ENCODE assay signal across 17 cellular contexts in the genomic region with DNA sequence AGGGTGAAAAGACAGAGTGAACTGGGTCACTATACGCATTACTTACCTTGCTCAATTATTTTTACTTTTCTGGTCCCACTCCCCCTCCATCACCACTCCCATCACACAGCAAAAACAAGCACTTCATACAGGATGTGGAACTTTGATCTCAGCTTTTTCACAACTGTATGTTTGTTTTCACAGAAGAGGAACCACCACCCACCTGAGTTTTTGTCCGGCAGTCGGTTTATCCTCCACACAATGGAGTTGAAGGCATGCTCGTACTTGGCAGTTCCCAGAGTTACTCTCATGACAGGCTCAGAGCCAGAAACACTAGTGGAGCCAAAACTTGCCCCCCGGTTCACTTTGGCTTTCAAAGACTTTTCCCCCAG.
DNase-seq lines count a peak whose midpoint lies in the region; ATAC-seq and TF ChIP-seq lines count a peak whose summit lies in the region.
"Had no signal": no experiment of that assay in that cellular context is flagged by ENCODE, and none has a peak within 500 bp of the region (broad histone marks: within the 10 kb centered on the region; RNA-seq: fewer than 3 reads in every experiment).

No MANE protein-coding gene starts in this region.

- DNase-seq in RWPE1 (ENCODE audit: low spot score), result no peak
- DNase-seq in HAP-1 (ENCODE audit: low spot score in 2 of 2), result no peak
- no peak for DNase-seq in coronary artery (ENCODE audit: low spot score)
- DNase-seq in C1 segment of cervical spinal cord (lab: John Stamatoyannopoulos, UW), result no peak
- DNase-seq: activated effector memory CD4-positive, alpha-beta T cell treated with anti-CD3 and anti-CD28 coated beads, Interleukin-2, amount 50 U/mL, for 16 hours; COR-L47; erythroblast; islet precursor cell; mesendoderm; NCI-H2081; NCI-H526 treated with DMSO at 0.1 percent for 48 hours; stimulated activated CD4-positive, alpha-beta T cell treated with anti-CD3 and anti-CD28 coated beads, Interleukin-2, amount 100 ng/mL, for 24 hours had no signal

- H3K9me3 ChIP-seq in DOHH2 (ENCODE audit: control insufficient read depth, insufficient read depth, low read length) (no peaks in the 10 kb centered on the region), HAP-1 (no peaks in the 10 kb centered on the region)
- H3K9me3 ChIP-seq: ascending aorta had no signal

- H3K4me3 ChIP-seq in DOHH2 (ENCODE audit: low read length) (no peak overlapping the region), HAP-1 (no peak overlapping the region), coronary artery (no peak overlapping the region)
- H3K4me3 ChIP-seq: ascending aorta had no signal

- no peaks in the 10 kb centered on the region for H3K79me2 ChIP-seq in DOHH2 (ENCODE audit: control insufficient read depth, low read length)

- ATAC-seq in GM18907 (IDR thresholded peaks at IDR 0.05; ENCODE audit: unreplicated experiment) (peak; percentile 65), HG02870 (IDR thresholded peaks at IDR 0.05; ENCODE audit: unreplicated experiment) (peak; percentile 61), GM21717 (IDR thresholded peaks at IDR 0.05; ENCODE audit: unreplicated experiment) (no peak)

- H4K20me1 ChIP-seq in DOHH2 (ENCODE audit: control insufficient read depth, insufficient read depth, low read depth, low read length), result no peaks in the 10 kb centered on the region

- H3K36me3 ChIP-seq in DOHH2 (ENCODE audit: control insufficient read depth, low read length) (no peaks in the 10 kb centered on the region), HAP-1 (replicated peaks) (peaks cover 5% of the 10 kb centered on the region; the same call in 1 of the 2 replicates)
- H3K36me3 ChIP-seq: ascending aorta had no signal

- H3F3A ChIP-seq in DOHH2 (ENCODE audit: control insufficient read depth, insufficient read depth), result no peaks in the 10 kb centered on the region

- H3K27ac ChIP-seq in DOHH2 (ENCODE audit: low read depth, low read length), result no peak overlapping the region
- H3K27ac ChIP-seq in RWPE1, result peak overlapping the region; percentile 35
- no peak overlapping the region for H3K27ac ChIP-seq in coronary artery
- H3K27ac ChIP-seq: ascending aorta had no signal

- POLR2A ChIA-PET in RWPE1 (lab: Yijun Ruan, JAX; ENCODE audit: low non-redundant PET), result no interaction called here

- in situ Hi-C loops in HAP-1 (cut with MboI; ENCODE audit: low sequenced_read_pairs), result no loop called here

- no peaks in the 10 kb centered on the region for H3K9me2 ChIP-seq in DOHH2 (replicated peaks; ENCODE audit: control insufficient read depth, low read length)

- peaks cover 29% of the 10 kb centered on the region for H3K27me3 ChIP-seq in DOHH2 (ENCODE audit: control insufficient read depth, low read length)
- no peaks in the 10 kb centered on the region for H3K27me3 ChIP-seq in HAP-1 (ENCODE audit: low read depth)
- H3K27me3 ChIP-seq: ascending aorta had no signal

- H3K4me2 ChIP-seq in DOHH2 (ENCODE audit: low read length), result peak overlapping the region; percentile 43

- H3K4me1 ChIP-seq in DOHH2 (ENCODE audit: control insufficient read depth, low read length) (peaks cover 17% of the 10 kb centered on the region), HAP-1 (peaks cover 12% of the 10 kb centered on the region)
- H3K4me1 ChIP-seq: ascending aorta had no signal

- CTCF ChIA-PET in RWPE1 (lab: Yijun Ruan, JAX), result no interaction called here

- TF ChIP-seq CTCF in DOHH2 (IDR thresholded peaks at IDR 0.05; ENCODE audit: low read depth, low read length, poor library complexity, severe bottlenecking) (no peak), RWPE1 (conservative IDR thresholded peaks at IDR 0.05; ENCODE audit: low read depth) (no peak), coronary artery (IDR thresholded peaks at IDR 0.05) (no peak)
